20 cellular contexts compared by ENCODE assay signal in genomic region chr2:39394427-39395002, GRCh38. TPM values are rescaled to one million over a fixed set of nuclear protein-coding genes. Genes with fewer than 3 reads are reported as not detected.
DNase-seq lines count a peak whose midpoint lies in the region; ATAC-seq and TF ChIP-seq lines count a peak whose summit lies in the region.
"Had no signal": no experiment of that assay in that cellular context is flagged by ENCODE, and none has a peak within 500 bp of the region (broad histone marks: within the 10 kb centered on the region; RNA-seq: fewer than 3 reads in every experiment).

No MANE protein-coding gene starts in this region.

- TF ChIP-seq POLR2A in breast epithelium (IDR thresholded peaks at IDR 0.05) = no peak

- in situ Hi-C loops in mammary epithelial cell (cut with MboI; ENCODE audit: low sequenced_read_pairs in 2 of 2) = loop anchor here in 1 of 2 donors (25.0 kb wide), 1 partner anchor 318 kb away; no protein-coding TSS in a partner anchor

- no TSS peak for BruUV-seq in mammary epithelial cell (replicated peaks; lab: Mats Ljungman, UMichigan)

- ATAC-seq in Right ventricle myocardium superior (ENCODE audit: poor library complexity) (peak; percentile 50), omental fat pad (ENCODE audit: low FRiP score) (peak; percentile 80)
- ATAC-seq: activated naive CD4-positive, alpha-beta T cell treated with anti-CD3 and anti-CD28 coated beads, Interleukin-2, amount 50 U/mL, for 72 hours; esophagus mucosa; mucosa of descending colon had no signal

- H3K4me1 ChIP-seq in mammary epithelial cell (ENCODE audit: insufficient read depth, low read length) = peaks cover 4% of the 10 kb centered on the region
- H3K4me1 ChIP-seq in breast epithelium = peaks cover 0 to 5% of the 10 kb centered on the region in 2 donors

- peaks cover 88% of the 10 kb centered on the region for H3K79me2 ChIP-seq in mammary epithelial cell (ENCODE audit: insufficient read depth, low read length)

- WGBS in mammary epithelial cell (ENCODE audit: low coverage, missing lambda C conversion rate) = 40% methylated on average over 5 of the region's 5 CpGs

- H3K9ac ChIP-seq in mammary epithelial cell (ENCODE audit: insufficient read depth, low read length) = no peak overlapping the region

- TF ChIP-seq CTCF in mammary epithelial cell (conservative IDR thresholded peaks at IDR 0.05 in 1 of 2, IDR thresholded peaks at IDR 0.05 in 1 of 2; ENCODE audit: extremely low read depth in 1 of 2, insufficient read depth in 1 of 2, low read depth in 1 of 2, low read length in 2 of 2) (no peak), breast epithelium (IDR thresholded peaks at IDR 0.05) (no peak), omental fat pad (IDR thresholded peaks at IDR 0.05) (no peak), foreskin fibroblast (IDR thresholded peaks at IDR 0.05; ENCODE audit: low read depth, low read length) (no peak)

- peak; percentile 63 for DNase-seq in mammary epithelial cell
- DNase-seq in breast epithelium (ENCODE audit: low spot score in 2 of 2) = no peak
- DNase-seq in Right ventricle myocardium superior = no peak
- DNase-seq in omental fat pad (ENCODE audit: low spot score) = no peak
- no peak for DNase-seq in NCI-H1092 (lab: John Stamatoyannopoulos, UW)
- no peak for DNase-seq in SW480 (ENCODE audit: low spot score)
- no peak for DNase-seq in activated CD4-positive, alpha-beta T cell treated with anti-CD3 and anti-CD28 coated beads for 48 hours
- DNase-seq in foreskin fibroblast = no peak
- DNase-seq: activated CD4-positive, alpha-beta T cell treated with anti-CD3 and anti-CD28 coated beads for 1 hour; BE2C; Caco-2; effector memory CD4-positive, alpha-beta T cell; mucosa of descending colon; NCI-H1105; NCI-H510A; stimulated activated CD4-positive, alpha-beta T cell treated with anti-CD3 and anti-CD28 coated beads, Interleukin-2, amount 100 ng/mL, for 24 hours; stimulated activated naive CD4-positive, alpha-beta T cell treated with Interleukin-2 at 50 U/mL for 16 hours had no signal

- CTCF ChIA-PET in mammary epithelial cell (lab: Charles Lee; ENCODE audit: low non-redundant PET) = no interaction called here

- no peak overlapping the region for H2AFZ ChIP-seq in mammary epithelial cell (ENCODE audit: low read depth, low read length)

- no peak overlapping the region for H3K4me3 ChIP-seq in mammary epithelial cell (replicated peaks in 1 of 3; ENCODE audit: insufficient read depth in 1 of 3, low read depth in 2 of 3, low read length in 3 of 3)
- no peak overlapping the region for H3K4me3 ChIP-seq in breast epithelium
- H3K4me3 ChIP-seq in foreskin fibroblast (ENCODE audit: low read depth in 1 of 2, low read length in 2 of 2) = no peak overlapping the region
- H3K4me3 ChIP-seq: mucosa of descending colon had no signal

- H3K36me3 ChIP-seq in mammary epithelial cell (ENCODE audit: insufficient read depth, low read length) (no peaks in the 10 kb centered on the region), breast epithelium (no peaks in the 10 kb centered on the region)
- H3K36me3 ChIP-seq: BE2C had no signal

- intact Hi-C loops in mammary epithelial cell (cut with micrococcal nuclease) = no loop called here
- intact Hi-C loops in breast epithelium (cut with DNase I; ENCODE audit: low total_unique reads) = no loop called here
- intact Hi-C loops in Right ventricle myocardium superior (cut with DNase I) = no loop called here

- dilution Hi-C loops in mammary epithelial cell (cut with HindIII; ENCODE audit: low sequenced_read_pairs) = no loop called here

- H3K9me3 ChIP-seq in mammary epithelial cell (replicated peaks; ENCODE audit: insufficient read depth, low read length) (no peaks in the 10 kb centered on the region), breast epithelium (no peaks in the 10 kb centered on the region)
- H3K9me3 ChIP-seq: BE2C, Caco-2, mucosa of descending colon had no signal

- no peaks in the 10 kb centered on the region for H4K20me1 ChIP-seq in mammary epithelial cell (ENCODE audit: insufficient read depth, low read length)

- no peak overlapping the region for H3K4me2 ChIP-seq in mammary epithelial cell (ENCODE audit: insufficient read depth, low read depth, low read length)

- H3K27me3 ChIP-seq in mammary epithelial cell (ENCODE audit: insufficient read depth, low read length) = no peaks in the 10 kb centered on the region
- no peaks in the 10 kb centered on the region for H3K27me3 ChIP-seq in breast epithelium
- H3K27me3 ChIP-seq: BE2C had no signal

- H3K27ac ChIP-seq in mammary epithelial cell (ENCODE audit: insufficient read depth, low read depth, low read length) (no peak overlapping the region), breast epithelium (no peak overlapping the region)
- H3K27ac ChIP-seq: 22Rv1 had no signal

RNA-seq across cellular contexts. Expression of gene MAP4K3, which starts 42.6 kb away (rescaled TPM):
- 10 to 100 TPM; 25.7 to 43.3 TPM for total RNA-seq in mammary epithelial cell
- polyA plus RNA-seq in mammary epithelial cell = 9.2 TPM
- polyA minus RNA-seq in mammary epithelial cell = 8.3 TPM
- 100 to 1,000 TPM in 1 of 3 donors, 10 to 100 TPM in 2; 56.2 to 101 (median 69.8) TPM for total RNA-seq in breast epithelium
- 37.8 TPM for total RNA-seq in Right ventricle myocardium superior
- 10 to 100 TPM; 45.9 to 93.7 (median 66.1) TPM for total RNA-seq in omental fat pad
